ENCODE assay signal across 21 cellular contexts in the genomic region with DNA sequence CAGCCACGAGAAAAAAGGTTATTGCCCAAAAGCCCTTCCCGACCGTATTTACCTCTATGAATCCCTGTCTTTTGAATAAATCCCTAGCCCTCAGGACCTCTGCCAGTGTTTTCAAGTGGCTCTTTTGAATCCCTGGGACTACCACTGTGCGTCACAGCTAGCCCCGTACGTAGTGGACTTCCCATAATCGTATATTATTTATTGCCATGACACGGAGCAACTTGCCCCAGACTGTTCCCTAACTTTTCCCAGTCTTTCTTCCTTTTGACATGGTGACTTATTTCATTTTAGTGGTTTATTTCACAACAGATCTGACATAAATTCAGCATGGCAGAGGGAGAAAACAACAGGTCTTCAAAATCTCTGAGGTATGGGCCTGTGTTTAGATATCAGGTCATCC.
DNase-seq lines count a peak whose midpoint lies in the region; ATAC-seq and TF ChIP-seq lines count a peak whose summit lies in the region.
"Had no signal": no experiment of that assay in that cellular context is flagged by ENCODE, and none has a peak within 500 bp of the region (broad histone marks: within the 10 kb centered on the region; RNA-seq: fewer than 3 reads in every experiment).

No MANE protein-coding gene starts in this region.

- H3K4me3 Mint-ChIP-seq in activated CD4-positive, alpha-beta T cell treated with anti-CD3 and anti-CD28 coated beads for 36 hours, result no peak overlapping the region
- no peak overlapping the region for H3K4me3 Mint-ChIP-seq in CD8-positive, alpha-beta T cell

- no peak overlapping the region for H3K18ac ChIP-seq in mesenchymal stem cell (ENCODE audit: low read depth in 1 of 2, low read length in 2 of 2)

- H3K27me3 ChIP-seq in A673 (replicated peaks; ENCODE audit: insufficient read depth, low read depth, low read length, poor library complexity) (no peaks in the 10 kb centered on the region), RWPE2 (ENCODE audit: insufficient read depth, poor library complexity, severe bottlenecking) (no peaks in the 10 kb centered on the region), mesenchymal stem cell (ENCODE audit: control insufficient read depth in 1 of 2, insufficient read depth in 1 of 2, low read length in 2 of 2) (no peaks in the 10 kb centered on the region)
- H3K27me3 ChIP-seq in CD8-positive, alpha-beta T cell (ENCODE audit: insufficient read depth, low read length), result no peaks in the 10 kb centered on the region

- H3K27ac ChIP-seq in A673 (ENCODE audit: low read depth, low read length, poor library complexity, severe bottlenecking) (no peak overlapping the region), RWPE2 (ENCODE audit: poor library complexity, severe bottlenecking) (peak overlapping the region; percentile 55), mesenchymal stem cell (ENCODE audit: low read length, poor library complexity, severe bottlenecking) (no peak overlapping the region)
- H3K27ac ChIP-seq in CD8-positive, alpha-beta T cell (ENCODE audit: low read depth, low read length), result no peak overlapping the region

- H3K79me1 ChIP-seq in mesenchymal stem cell (replicated peaks; ENCODE audit: low read length, poor library complexity, severe bottlenecking), result no peaks in the 10 kb centered on the region

- H2BK120ac ChIP-seq in mesenchymal stem cell (ENCODE audit: low read depth, low read length), result no peak overlapping the region

- no peak overlapping the region for H3K9ac ChIP-seq in mesenchymal stem cell (ENCODE audit: low read length)

- peaks cover 20% of the 10 kb centered on the region for H3K4me1 ChIP-seq in A673 (ENCODE audit: insufficient read depth, low read length, poor library complexity, severe bottlenecking)
- peaks cover 8% of the 10 kb centered on the region for H3K4me1 ChIP-seq in RWPE2 (ENCODE audit: insufficient read depth, poor library complexity, severe bottlenecking)
- H3K4me1 ChIP-seq in mesenchymal stem cell (ENCODE audit: control insufficient read depth, insufficient read depth, low read depth, low read length), result no peaks in the 10 kb centered on the region
- no peaks in the 10 kb centered on the region for H3K4me1 ChIP-seq in CD8-positive, alpha-beta T cell (ENCODE audit: insufficient read depth, low read length)

- H4K8ac ChIP-seq in mesenchymal stem cell (ENCODE audit: low read length), result no peak overlapping the region

- H3K36me3 Mint-ChIP-seq in activated CD4-positive, alpha-beta T cell treated with anti-CD3 and anti-CD28 coated beads for 36 hours (ENCODE audit: low read depth), result no peaks in the 10 kb centered on the region
- H3K36me3 Mint-ChIP-seq in CD8-positive, alpha-beta T cell, result no peaks in the 10 kb centered on the region

- H3K27me3 Mint-ChIP-seq in activated CD4-positive, alpha-beta T cell treated with anti-CD3 and anti-CD28 coated beads for 36 hours, result peaks cover 2% of the 10 kb centered on the region
- peaks cover under 1% of the 10 kb centered on the region for H3K27me3 Mint-ChIP-seq in CD8-positive, alpha-beta T cell (ENCODE audit: low read depth)

- intact Hi-C loops in activated CD4-positive, alpha-beta T cell treated with anti-CD3 and anti-CD28 coated beads for 36 hours (cut with DNase I, micrococcal nuclease), result no loop called here
- intact Hi-C loops in A673 (cut with micrococcal nuclease; ENCODE audit: unreplicated experiment), result no loop called here
- intact Hi-C loops in CD8-positive, alpha-beta T cell (cut with DNase I, micrococcal nuclease), result no loop called here

- no peak for TF ChIP-seq CTCF in A673 (conservative IDR thresholded peaks at IDR 0.05; ENCODE audit: low read depth, low read length)
- no peak for TF ChIP-seq CTCF in RWPE2 (IDR thresholded peaks at IDR 0.05; ENCODE audit: poor library complexity, severe bottlenecking)
- TF ChIP-seq CTCF in CD8-positive, alpha-beta T cell (IDR thresholded peaks at IDR 0.05), result no peak

- H2AFZ ChIP-seq in mesenchymal stem cell (ENCODE audit: low read depth, low read length), result no peak overlapping the region

- H2BK12ac ChIP-seq in mesenchymal stem cell (ENCODE audit: low read length in 2 of 2), result peak overlapping the region in 1 of 2 experiments; percentile 11

- no peak overlapping the region for H3K14ac ChIP-seq in mesenchymal stem cell (ENCODE audit: low read length in 2 of 2)

- no peak overlapping the region for H4K91ac ChIP-seq in mesenchymal stem cell (ENCODE audit: low read length)

- CTCF ChIA-PET in activated CD4-positive, alpha-beta T cell treated with anti-CD3 and anti-CD28 coated beads for 36 hours (lab: Charles Lee), result interaction anchor here (0.8 kb wide), 1 partner anchor 10 kb away, joined by 3 read pairs; no protein-coding TSS in a partner anchor
- CTCF ChIA-PET in A673 (lab: Charles Lee), result no interaction called here
- CTCF ChIA-PET in CD8-positive, alpha-beta T cell (lab: Charles Lee), result no interaction called here

- no peak overlapping the region for H3K4ac ChIP-seq in mesenchymal stem cell (ENCODE audit: low read depth in 1 of 2, low read length in 2 of 2)

- H2BK5ac ChIP-seq in mesenchymal stem cell (ENCODE audit: low read depth, low read length, poor library complexity, severe bottlenecking), result no peak overlapping the region

- H2BK15ac ChIP-seq in mesenchymal stem cell (ENCODE audit: low read depth, poor library complexity, severe bottlenecking), result no peak overlapping the region

- H3K9me3 ChIP-seq in A673 (ENCODE audit: low read depth, low read length, poor library complexity, severe bottlenecking) (peaks cover 9% of the 10 kb centered on the region), RWPE2 (ENCODE audit: severe bottlenecking) (no peaks in the 10 kb centered on the region), mesenchymal stem cell (ENCODE audit: control insufficient read depth, low read length) (no peaks in the 10 kb centered on the region)
- H3K9me3 ChIP-seq in CD8-positive, alpha-beta T cell (ENCODE audit: low read length), result no peaks in the 10 kb centered on the region

- peak overlapping the region; percentile 16 for H3K27ac Mint-ChIP-seq in activated CD4-positive, alpha-beta T cell treated with anti-CD3 and anti-CD28 coated beads for 36 hours
- no peak overlapping the region for H3K27ac Mint-ChIP-seq in CD8-positive, alpha-beta T cell

- H3K9me3 Mint-ChIP-seq in activated CD4-positive, alpha-beta T cell treated with anti-CD3 and anti-CD28 coated beads for 36 hours (ENCODE audit: low read depth), result peaks cover 1% of the 10 kb centered on the region
- H3K9me3 Mint-ChIP-seq in CD8-positive, alpha-beta T cell, result no peaks in the 10 kb centered on the region

- DNase-seq in activated CD4-positive, alpha-beta T cell treated with anti-CD3 and anti-CD28 coated beads for 36 hours, result no peak
- no peak for DNase-seq in activated CD4-positive, alpha-beta T cell treated with anti-CD3 and anti-CD28 coated beads, Interleukin-2, amount 50 U/mL, for 4 hours
- DNase-seq in A673 (ENCODE audit: low spot score) (peak; percentile 21), RWPE2 (ENCODE audit: low spot score) (no peak), mesenchymal stem cell (peak; percentile 88)
- no peak for DNase-seq in stimulated activated naive CD8-positive, alpha-beta T cell treated with anti-CD3 and anti-CD28 coated beads, Interleukin-15, Interleukin-2, amounts not matched to agents 100 U/mL and 50 U/mL, for 24 hours
- no peak for DNase-seq in CD8-positive, alpha-beta T cell
- DNase-seq: 8988T; H7; Kasumi-1; NCI-H1105 treated with DMSO at 0.1 percent for 48 hours; NCI-H146; NCI-H1930; NCI-H2107; NCI-H446; NCI-H524 treated with DMSO at 0.1 percent for 48 hours; NCI-H774; NK-92 treated with Interleukin-12 subunit alpha and Interleukin-12 subunit beta, amount 100 ng/mL, for 24 hours; Right ventricle myocardium superior had no signal

- WGBS in mesenchymal stem cell, result 63% methylated on average over 8 of the region's 8 CpGs

- no peak overlapping the region for H3K4me3 ChIP-seq in A673 (ENCODE audit: low read depth, low read length, poor library complexity, severe bottlenecking)
- no peak overlapping the region for H3K4me3 ChIP-seq in RWPE2 (ENCODE audit: severe bottlenecking)
- H3K4me3 ChIP-seq in mesenchymal stem cell (ENCODE audit: insufficient read depth in 1 of 2, low read depth in 1 of 2, low read length in 2 of 2), result no peak overlapping the region
- H3K4me3 ChIP-seq in CD8-positive, alpha-beta T cell (ENCODE audit: low read depth, low read length), result no peak overlapping the region

- H3K4me2 ChIP-seq in mesenchymal stem cell (ENCODE audit: low read length, poor library complexity, severe bottlenecking), result no peak overlapping the region

- no peak for ATAC-seq in activated CD4-positive, alpha-beta T cell treated with anti-CD3 and anti-CD28 coated beads for 36 hours
- ATAC-seq in RWPE2 (ENCODE audit: low read depth) (peak; percentile 27; the same call in 1 of the 3 replicates), GM21526 (IDR thresholded peaks at IDR 0.05; ENCODE audit: low FRiP score, unreplicated experiment) (no peak)
- no peak for ATAC-seq in stimulated activated naive CD8-positive, alpha-beta T cell treated with anti-CD3 and anti-CD28 coated beads, Interleukin-15, Interleukin-2, amounts not matched to agents 100 U/mL and 50 U/mL, for 24 hours
- no peak for ATAC-seq in CD8-positive, alpha-beta T cell
- ATAC-seq: PC-3 had no signal

- no TSS peak for BruUV-seq in A673 (replicated peaks; lab: Mats Ljungman, UMichigan)

- H2AK5ac ChIP-seq in mesenchymal stem cell (ENCODE audit: low read length, severe bottlenecking), result no peak overlapping the region

- H3K36me3 ChIP-seq in A673 (ENCODE audit: insufficient read depth, low read length, poor library complexity, severe bottlenecking) (no peaks in the 10 kb centered on the region), RWPE2 (ENCODE audit: low read depth) (no peaks in the 10 kb centered on the region), mesenchymal stem cell (ENCODE audit: control insufficient read depth in 1 of 2, insufficient read depth in 2 of 2, low read depth in 1 of 2, low read length in 2 of 2) (no peaks in the 10 kb centered on the region)
- no peaks in the 10 kb centered on the region for H3K36me3 ChIP-seq in CD8-positive, alpha-beta T cell (ENCODE audit: insufficient read depth, low read length)

- H3K23ac ChIP-seq in mesenchymal stem cell (ENCODE audit: low read length in 2 of 2), result no peak overlapping the region

- peaks cover 10% of the 10 kb centered on the region for H3K4me1 Mint-ChIP-seq in activated CD4-positive, alpha-beta T cell treated with anti-CD3 and anti-CD28 coated beads for 36 hours
- H3K4me1 Mint-ChIP-seq in CD8-positive, alpha-beta T cell (ENCODE audit: low read depth), result peaks cover 2% of the 10 kb centered on the region

- POLR2A ChIA-PET in activated CD4-positive, alpha-beta T cell treated with anti-CD3 and anti-CD28 coated beads for 36 hours (lab: Charles Lee), result no interaction called here
- POLR2A ChIA-PET in A673 (lab: Charles Lee; ENCODE audit: low non-redundant PET), result no interaction called here
- POLR2A ChIA-PET in CD8-positive, alpha-beta T cell (lab: Charles Lee), result no interaction called here

Comparison
In these comparisons a context has a peak if more than half of its experiments do, and no peak if none do; other contexts are left out.
1. DNase-seq: peak in A673 (single experiment) and mesenchymal stem cell (single experiment); none in activated CD4-positive, alpha-beta T cell treated with anti-CD3 and anti-CD28 coated beads for 36 hours (single experiment), activated CD4-positive, alpha-beta T cell treated with anti-CD3 and anti-CD28 coated beads, Interleukin-2, amount 50 U/mL, for 4 hours (0 of 2), RWPE2 (single experiment), stimulated activated naive CD8-positive, alpha-beta T cell treated with anti-CD3 and anti-CD28 coated beads, Interleukin-15, Interleukin-2, amounts not matched to agents 100 U/mL and 50 U/mL, for 24 hours (single experiment) and CD8-positive, alpha-beta T cell (0 of 7).